ENCODE assay signal across 10 cellular contexts in the genomic region with DNA sequence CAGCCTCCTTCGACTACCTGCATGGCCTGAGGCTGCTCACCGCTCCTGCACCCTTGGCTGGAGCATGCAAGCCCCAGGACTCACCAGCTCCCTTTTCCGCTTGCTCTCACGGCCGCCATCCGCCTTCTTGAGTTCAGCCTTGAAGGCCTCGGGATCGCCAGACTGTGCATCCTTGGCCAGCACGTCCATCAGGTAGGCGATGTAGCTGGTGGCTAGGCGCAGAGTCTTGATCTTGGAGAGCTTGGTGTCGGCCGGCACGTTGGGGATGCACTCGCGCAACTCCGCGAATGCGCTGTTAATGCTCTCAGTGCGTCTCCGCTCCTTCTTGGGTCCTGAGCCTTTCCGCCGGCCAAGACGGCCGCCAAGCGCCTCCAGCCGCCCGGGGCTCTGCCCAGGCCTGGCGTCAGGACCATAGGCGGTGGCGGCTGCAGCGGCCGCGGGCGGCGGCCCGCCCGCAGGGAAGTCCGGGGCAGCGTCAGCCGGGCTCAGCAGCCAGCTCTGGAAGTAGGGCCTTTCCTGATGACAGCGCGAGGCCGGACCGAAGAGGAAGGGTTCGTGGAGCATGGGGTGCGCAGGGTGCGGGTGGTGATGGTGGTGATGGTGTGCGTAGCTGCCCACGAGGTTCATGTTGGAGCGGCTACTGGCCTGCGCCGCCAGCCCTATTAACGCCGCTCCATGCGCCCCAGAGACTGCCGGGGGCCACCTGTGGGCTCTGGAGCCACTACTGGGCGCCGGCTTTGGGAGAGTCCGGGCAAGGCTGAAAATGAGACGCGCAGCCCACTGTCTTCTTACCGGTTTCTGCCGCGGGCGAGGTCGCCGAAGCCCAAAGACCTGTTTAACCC. TPM values are rescaled to one million over a fixed set of nuclear protein-coding genes. Genes with fewer than 3 reads are reported as not detected.
A peak's percentile ranks its signal among the peaks of the same experiment; 100 is the strongest.
DNase-seq lines count a peak whose midpoint lies in the region; ATAC-seq, FAIRE-seq and TF ChIP-seq lines count a peak whose summit lies in the region.
"Had no signal": no experiment of that assay in that cellular context is flagged by ENCODE, and none has a peak within 500 bp of the region (broad histone marks: within the 10 kb centered on the region; RNA-seq: fewer than 3 reads in every experiment).

No MANE protein-coding gene starts in this region.

- peaks cover 16% of the 10 kb centered on the region for H3K4me1 ChIP-seq in HepG2 (ENCODE audit: insufficient read depth, low read length)
- H3K4me1 ChIP-seq in tibial nerve = peaks cover 0 to 81% (median 48%) of the 10 kb centered on the region in 4 donors

- no peak overlapping the region for H3K9ac ChIP-seq in HepG2 (ENCODE audit: insufficient read depth, low read depth, low read length)

- no peaks in the 10 kb centered on the region for H3K9me3 ChIP-seq in HepG2 (ENCODE audit: low read length)
- no peaks in the 10 kb centered on the region for H3K9me3 ChIP-seq in tibial nerve

- no TSS peak for BruUV-seq in HepG2 (replicated peaks; lab: Mats Ljungman, UMichigan)

- TF ChIP-seq EP300 in HepG2 (IDR thresholded peaks at IDR 0.05; ENCODE audit: low read depth in 2 of 2, low read length in 2 of 2) (no peak), HepG2 (CRISPR knock-in tag; IDR thresholded peaks at IDR 0.05; ENCODE audit: borderline replicate concordance) (no peak), tibial nerve (IDR thresholded peaks at IDR 0.05) (no peak)

- H4K20me1 ChIP-seq in HepG2 (ENCODE audit: insufficient read depth, low read length) = no peaks in the 10 kb centered on the region

- TF ChIP-seq RAD21 in HepG2 (CRISPR knock-in tag; IDR thresholded peaks at IDR 0.05) = no peak

- peak; percentile 60 for DNase-seq in activated CD4-positive, alpha-beta T cell treated with anti-CD3 and anti-CD28 coated beads, Interleukin-2, amount 10 ng/mL, durations not matched to agents 24 days and 14 days
- no peak for DNase-seq in activated CD4-positive, alpha-beta T cell treated with anti-CD3 and anti-CD28 coated beads, Interleukin-2, amount 50 U/mL, for 1 hour
- DNase-seq in HepG2 (ENCODE audit: low spot score) = no peak
- no peak for DNase-seq in tibial nerve (ENCODE audit: low spot score in 2 of 2)
- DNase-seq in activated gamma-delta T cell treated with Interleukin-2 at 50 U/mL for 16 hours = no peak
- no peak for DNase-seq in NCI-H510A (lab: John Stamatoyannopoulos, UW)

- H3K27me3 ChIP-seq in HepG2 (ENCODE audit: control insufficient read depth in 1 of 2, insufficient read depth in 2 of 2, low read length in 2 of 2) (peaks cover 15 to 98% of the 10 kb centered on the region in 2 experiments), tibial nerve (peaks cover 17 to 100% of the 10 kb centered on the region in 2 donors)

- H3K27ac Mint-ChIP-seq in activated CD4-positive, alpha-beta T cell treated with anti-CD3 and anti-CD28 coated beads, Interleukin-2, amount 10 ng/mL, durations not matched to agents 24 days and 14 days = peak overlapping the region; percentile 75
- H3K27ac Mint-ChIP-seq in brain = no peak overlapping the region

- intact Hi-C loops in activated CD4-positive, alpha-beta T cell treated with anti-CD3 and anti-CD28 coated beads, Interleukin-2, amount 10 ng/mL, durations not matched to agents 24 days and 14 days (cut with micrococcal nuclease) = no loop called here
- intact Hi-C loops in HepG2 (cut with micrococcal nuclease; ENCODE audit: unreplicated experiment) = no loop called here

- in situ Hi-C loops in HepG2 (cut with HindIII; ENCODE audit: extremely low pct_ligation_motif_present, low pct_unique_long_range_greater_than_20kb) = loop anchor here (5.0 kb wide), 1 partner anchor 50 kb away; no protein-coding TSS in a partner anchor

- TF ChIP-seq POLR2A in HepG2 (IDR thresholded peaks at IDR 0.05; ENCODE audit: insufficient read depth in 1 of 2, low read depth in 2 of 2, low read length in 2 of 2) (no peak), tibial nerve (IDR thresholded peaks at IDR 0.05) (no peak)

- H3K79me2 ChIP-seq in HepG2 (ENCODE audit: insufficient read depth, low read length) = no peaks in the 10 kb centered on the region

- WGBS in HepG2 (ENCODE audit: low lambda C conversion rate) = 40% methylated on average over 32 of the region's 68 CpGs
- WGBS in tibial nerve, 2 donors = 1 to 3% methylated on average over 60 to 67 of the region's 68 CpGs

- POLR2A ChIA-PET in HepG2 (lab: Yijun Ruan, JAX) = no interaction called here

- H3K27me3 Mint-ChIP-seq in activated CD4-positive, alpha-beta T cell treated with anti-CD3 and anti-CD28 coated beads, Interleukin-2, amount 10 ng/mL, durations not matched to agents 24 days and 14 days = peaks cover 89% of the 10 kb centered on the region
- H3K27me3 Mint-ChIP-seq in brain = peaks cover 100% of the 10 kb centered on the region

- TF ChIP-seq CTCF in brain (conservative IDR thresholded peaks at IDR 0.05) (no peak), HepG2 (CRISPR knock-in tag; IDR thresholded peaks at IDR 0.05) (no peak), tibial nerve (IDR thresholded peaks at IDR 0.05) (no peak)

- peak overlapping the region; percentile 55 for H3K4me2 ChIP-seq in HepG2 (ENCODE audit: low read depth, low read length)

- H3K9me3 Mint-ChIP-seq in activated CD4-positive, alpha-beta T cell treated with anti-CD3 and anti-CD28 coated beads, Interleukin-2, amount 10 ng/mL, durations not matched to agents 24 days and 14 days = peaks cover 30% of the 10 kb centered on the region
- H3K9me3 Mint-ChIP-seq in brain = peaks cover 0 to 3% (median 0%) of the 10 kb centered on the region in 5 experiments

- H2AFZ ChIP-seq in HepG2 (ENCODE audit: low read length) = no peak overlapping the region

- ATAC-seq in HepG2 (peak; percentile 52), GM21423 (IDR thresholded peaks at IDR 0.05; ENCODE audit: unreplicated experiment) (no peak)

- FAIRE-seq in HepG2 (lab: Jason Lieb, UNC) = no peak

- peaks cover 23% of the 10 kb centered on the region for H3K4me1 Mint-ChIP-seq in activated CD4-positive, alpha-beta T cell treated with anti-CD3 and anti-CD28 coated beads, Interleukin-2, amount 10 ng/mL, durations not matched to agents 24 days and 14 days
- H3K4me1 Mint-ChIP-seq in brain = peaks cover 61% of the 10 kb centered on the region

- H3K36me3 Mint-ChIP-seq in activated CD4-positive, alpha-beta T cell treated with anti-CD3 and anti-CD28 coated beads, Interleukin-2, amount 10 ng/mL, durations not matched to agents 24 days and 14 days (ENCODE audit: low read depth) = peaks cover 12% of the 10 kb centered on the region
- H3K36me3 Mint-ChIP-seq in brain = no peaks in the 10 kb centered on the region

- H3K36me3 ChIP-seq in HepG2 (replicated peaks in 1 of 2; ENCODE audit: control insufficient read depth in 1 of 2, insufficient read depth in 2 of 2, low read length in 2 of 2) (no peaks in the 10 kb centered on the region), tibial nerve (no peaks in the 10 kb centered on the region)

- H3K27ac ChIP-seq in HepG2 (ENCODE audit: extremely low read length, insufficient read depth, low read length) (no peak overlapping the region), tibial nerve (no peak overlapping the region)
- H3K27ac ChIP-seq: C4-2B had no signal

- H3K4me3 ChIP-seq in HepG2 (replicated peaks in 1 of 3; ENCODE audit: insufficient read depth in 1 of 3, low read depth in 2 of 3, low read length in 3 of 3) (peak overlapping the region in 2 of 3 experiments; percentile 34 to 52; a peak in 2 of 6 replicates), tibial nerve (peak overlapping the region; percentile 7 to 37 (median 22))

- CTCF ChIA-PET in HepG2 (lab: Yijun Ruan, JAX; ENCODE audit: low intra/inter-chr PET ratio, low total read pairs) = no interaction called here

- no peak overlapping the region for H3K4me3 Mint-ChIP-seq in activated CD4-positive, alpha-beta T cell treated with anti-CD3 and anti-CD28 coated beads, Interleukin-2, amount 10 ng/mL, durations not matched to agents 24 days and 14 days
- peak overlapping the region; percentile 76 to 85 (median 81) for H3K4me3 Mint-ChIP-seq in brain

RNA-seq across cellular contexts. Expression of a gene that starts 0.4 kb away (rescaled TPM):
- not detected in 2 replicates for total RNA-seq in activated CD4-positive, alpha-beta T cell treated with anti-CD3 and anti-CD28 coated beads, Interleukin-2, amount 10 ng/mL, durations not matched to agents 24 days and 14 days
- polyA plus RNA-seq in brain (ENCODE audit: insufficient read depth, low read depth, low replicate concordance) = not detected
- not detected in 2 replicates for total RNA-seq in HepG2 (2016; rRNA removed; fragmentation: Illumina TruSeq; extraction: Trizol)
- not detected in 2 replicates for total RNA-seq in HepG2 (2016; cell fraction: cytosol; rRNA removed; fragmentation: Illumina TruSeq; extraction: Trizol; ENCODE audit: low read depth)
- total RNA-seq in HepG2 (2016; cell fraction: insoluble cytoplasmic fraction; rRNA removed; fragmentation: Illumina TruSeq; extraction: Trizol) = not detected in 2 replicates
- total RNA-seq in HepG2 (2016; cell fraction: membrane; rRNA removed; fragmentation: Illumina TruSeq; extraction: Trizol) = not detected in 2 replicates
- total RNA-seq in HepG2 (2016; cell fraction: nucleus; rRNA removed; fragmentation: Illumina TruSeq; extraction: Trizol) = not detected in 2 replicates
- polyA plus RNA-seq in HepG2 (2011; rRNA removed) = not detected in 2 replicates
- not detected in 2 replicates for polyA plus RNA-seq in HepG2 (2011; cell fraction: cytosol; rRNA removed)
- not detected in 2 replicates for polyA plus RNA-seq in HepG2 (2011; cell fraction: nucleus; rRNA removed)
- polyA plus RNA-seq in HepG2 (2012) = not detected in 2 replicates
- polyA plus RNA-seq in HepG2 (2016; cell fraction: cytosol; fragmentation: Illumina TruSeq; extraction: Trizol; ENCODE audit: low read depth) = not detected in 2 replicates
- polyA plus RNA-seq in HepG2 (2016; cell fraction: insoluble cytoplasmic fraction; fragmentation: Illumina TruSeq; extraction: Trizol; ENCODE audit: low read depth) = not detected in 2 replicates
- polyA plus RNA-seq in HepG2 (2016; cell fraction: membrane; fragmentation: Illumina TruSeq; extraction: Trizol; ENCODE audit: low read depth) = not detected in 2 replicates
- polyA plus RNA-seq in HepG2 (2016; cell fraction: nucleus; fragmentation: Illumina TruSeq; extraction: Trizol; ENCODE audit: insufficient read depth, low read depth) = not detected in 2 replicates
- polyA minus RNA-seq in HepG2 (2011; rRNA and poly(A)+ RNA removed; ENCODE audit: low replicate concordance) = not detected in 2 replicates
- not detected in 2 replicates for polyA minus RNA-seq in HepG2 (2011; cell fraction: cytosol; rRNA and poly(A)+ RNA removed)
- not detected in 2 replicates for polyA minus RNA-seq in HepG2 (2011; cell fraction: nucleus; rRNA and poly(A)+ RNA removed)
- total RNA-seq in tibial nerve = not detected
- total RNA-seq: activated CD8-positive, alpha-beta memory T cell treated with anti-CD3 and anti-CD28 coated beads for 36 hours had no signal

RNA-seq across cellular contexts. Expression of a gene that starts 31.8 kb away (rescaled TPM):
- 31.4 and 37.7 TPM in 2 replicates for total RNA-seq in activated CD4-positive, alpha-beta T cell treated with anti-CD3 and anti-CD28 coated beads, Interleukin-2, amount 10 ng/mL, durations not matched to agents 24 days and 14 days
- 25.3 TPM for polyA plus RNA-seq in brain (ENCODE audit: insufficient read depth, low read depth, low replicate concordance)
- total RNA-seq in HepG2 (2016; rRNA removed; fragmentation: Illumina TruSeq; extraction: Trizol) = 35.1 and 37.2 TPM in 2 replicates
- total RNA-seq in HepG2 (2016; cell fraction: cytosol; rRNA removed; fragmentation: Illumina TruSeq; extraction: Trizol; ENCODE audit: low read depth) = 43.5 and 52.9 TPM in 2 replicates
- 29.8 and 32.1 TPM in 2 replicates for total RNA-seq in HepG2 (2016; cell fraction: insoluble cytoplasmic fraction; rRNA removed; fragmentation: Illumina TruSeq; extraction: Trizol)
- 68.1 and 69.8 TPM in 2 replicates for total RNA-seq in HepG2 (2016; cell fraction: membrane; rRNA removed; fragmentation: Illumina TruSeq; extraction: Trizol)
- total RNA-seq in HepG2 (2016; cell fraction: nucleus; rRNA removed; fragmentation: Illumina TruSeq; extraction: Trizol) = 18.6 and 21.2 TPM in 2 replicates
- 22.7 and 27.9 TPM in 2 replicates for polyA plus RNA-seq in HepG2 (2011; rRNA removed)
- polyA plus RNA-seq in HepG2 (2011; cell fraction: cytosol; rRNA removed) = 13.3 and 17.8 TPM in 2 replicates
- 11.4 and 19.9 TPM in 2 replicates for polyA plus RNA-seq in HepG2 (2011; cell fraction: nucleus; rRNA removed)
- 25.2 and 38.3 TPM in 2 replicates for polyA plus RNA-seq in HepG2 (2012)
- 53.9 and 56.6 TPM in 2 replicates for polyA plus RNA-seq in HepG2 (2016; cell fraction: cytosol; fragmentation: Illumina TruSeq; extraction: Trizol; ENCODE audit: low read depth)
- 37.5 and 38.4 TPM in 2 replicates for polyA plus RNA-seq in HepG2 (2016; cell fraction: insoluble cytoplasmic fraction; fragmentation: Illumina TruSeq; extraction: Trizol; ENCODE audit: low read depth)
- 62.1 and 69.0 TPM in 2 replicates for polyA plus RNA-seq in HepG2 (2016; cell fraction: membrane; fragmentation: Illumina TruSeq; extraction: Trizol; ENCODE audit: low read depth)
- 35.7 and 47.1 TPM in 2 replicates for polyA plus RNA-seq in HepG2 (2016; cell fraction: nucleus; fragmentation: Illumina TruSeq; extraction: Trizol; ENCODE audit: insufficient read depth, low read depth)
- 6.8 and 18.8 TPM in 2 replicates for polyA minus RNA-seq in HepG2 (2011; rRNA and poly(A)+ RNA removed; ENCODE audit: low replicate concordance)
- 7.7 and 13.8 TPM in 2 replicates for polyA minus RNA-seq in HepG2 (2011; cell fraction: cytosol; rRNA and poly(A)+ RNA removed)
- polyA minus RNA-seq in HepG2 (2011; cell fraction: nucleus; rRNA and poly(A)+ RNA removed) = 8.1 and 9.5 TPM in 2 replicates
- 10 to 100 TPM; 30.0 to 60.5 (median 38.6) TPM for total RNA-seq in tibial nerve
